13 cellular contexts compared by ENCODE assay signal in the genomic region with DNA sequence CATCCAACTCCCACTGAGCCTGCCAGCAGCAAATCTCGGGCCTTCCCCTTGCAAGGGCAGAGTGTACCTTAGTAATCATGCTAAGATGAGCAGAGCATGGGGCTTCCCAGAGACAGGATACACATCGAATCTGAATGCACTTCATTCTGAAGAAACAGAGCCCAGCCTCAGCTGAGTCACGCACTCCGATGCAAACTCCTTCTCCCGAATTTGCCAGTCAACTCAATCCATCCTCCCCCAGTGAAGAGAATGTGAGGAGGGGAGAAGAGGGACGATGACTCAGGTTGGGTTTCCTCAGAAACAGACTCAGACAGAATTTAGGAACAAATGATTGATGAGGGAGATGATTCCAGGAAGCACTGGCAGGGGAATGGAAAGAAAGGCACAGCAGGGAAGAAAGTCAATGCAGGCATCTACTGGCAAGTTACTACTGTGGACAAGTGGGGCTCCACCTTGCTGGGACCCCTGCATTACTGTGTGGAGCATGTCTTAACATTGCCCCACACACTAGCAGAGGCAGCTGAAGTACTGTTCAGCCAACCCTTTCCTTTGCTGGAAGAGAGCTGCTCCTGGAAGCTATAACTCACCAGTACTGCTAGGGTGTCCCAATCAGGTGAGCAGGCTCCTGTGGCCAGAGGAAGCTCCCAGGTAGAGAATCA.
A peak's percentile ranks its signal among the peaks of the same experiment; 100 is the strongest.
DNase-seq lines count a peak whose midpoint lies in the region; ATAC-seq and TF ChIP-seq lines count a peak whose summit lies in the region.
"Had no signal": no experiment of that assay in that cellular context is flagged by ENCODE, and none has a peak within 500 bp of the region (broad histone marks: within the 10 kb centered on the region; RNA-seq: fewer than 3 reads in every experiment).

No MANE protein-coding gene starts in this region.

- H2AFZ ChIP-seq in fibroblast of lung (ENCODE audit: low read length): no peak overlapping the region

- H3K27me3 Mint-ChIP-seq in effector memory CD8-positive, alpha-beta T cell: peaks cover 18 to 19% of the 10 kb centered on the region in 2 donors

- H4K20me1 ChIP-seq in fibroblast of lung (ENCODE audit: control insufficient read depth, extremely low read depth, insufficient read depth, low read length): no peaks in the 10 kb centered on the region

- no peak overlapping the region for H3K27ac ChIP-seq in fibroblast of lung (ENCODE audit: insufficient read depth, low read length)
- H3K27ac ChIP-seq in right lobe of liver: no peak overlapping the region
- H3K27ac ChIP-seq: adrenal gland, gastroesophageal sphincter had no signal

- H3K4me2 ChIP-seq in fibroblast of lung (ENCODE audit: extremely low read depth, insufficient read depth, low read length): no peak overlapping the region

- ATAC-seq in effector memory CD8-positive, alpha-beta T cell (replicated peaks): no peak
- ATAC-seq in right lobe of liver: no peak
- ATAC-seq: gastroesophageal sphincter, HCT116 had no signal

- TF ChIP-seq CTCF in fibroblast of lung (conservative IDR thresholded peaks at IDR 0.05 in 1 of 2, IDR thresholded peaks at IDR 0.05 in 1 of 2; ENCODE audit: low read depth in 1 of 2, low read length in 2 of 2) (no peak), right lobe of liver (IDR thresholded peaks at IDR 0.05) (no peak)

- H3K9me3 Mint-ChIP-seq in effector memory CD8-positive, alpha-beta T cell: peaks cover 0 to 6% of the 10 kb centered on the region in 2 donors

- H3K4me1 Mint-ChIP-seq in effector memory CD8-positive, alpha-beta T cell (ENCODE audit: low read depth in 2 of 2): peaks cover 0 to 8% of the 10 kb centered on the region in 2 donors
- H3K4me1 Mint-ChIP-seq: IgD-negative memory B cell had no signal

- H3K27ac Mint-ChIP-seq in effector memory CD8-positive, alpha-beta T cell: no peak overlapping the region
- H3K27ac Mint-ChIP-seq: IgD-negative memory B cell had no signal

- peaks cover 4% of the 10 kb centered on the region for H3K36me3 Mint-ChIP-seq in effector memory CD8-positive, alpha-beta T cell (ENCODE audit: insufficient read depth)

- H3K4me3 ChIP-seq in NT2/D1 (ENCODE audit: insufficient read length, low read depth): no peak overlapping the region
- H3K4me3 ChIP-seq in fibroblast of lung (replicated peaks in 1 of 4; ENCODE audit: control extremely low read depth in 1 of 4, insufficient read depth in 1 of 4, low read depth in 3 of 4, low read length in 4 of 4): no peak overlapping the region
- H3K4me3 ChIP-seq in right lobe of liver: no peak overlapping the region
- H3K4me3 ChIP-seq: adrenal gland, gastroesophageal sphincter had no signal

- no peak overlapping the region for H3K4me3 Mint-ChIP-seq in effector memory CD8-positive, alpha-beta T cell
- H3K4me3 Mint-ChIP-seq: IgD-negative memory B cell had no signal

- WGBS in right lobe of liver (ENCODE audit: insufficient coverage, low coverage, low lambda C conversion rate, missing lambda C conversion rate): 63% methylated on average over 5 of the region's 6 CpGs

- H3K9ac ChIP-seq in NT2/D1 (ENCODE audit: insufficient read length, low read depth) (no peak overlapping the region), fibroblast of lung (ENCODE audit: insufficient read depth, low read length) (no peak overlapping the region)

- intact Hi-C loops in right lobe of liver (cut with DNase I): no loop called here

- H3K27me3 ChIP-seq in NT2/D1 (ENCODE audit: insufficient read depth, insufficient read length) (no peaks in the 10 kb centered on the region), fibroblast of lung (ENCODE audit: control insufficient read depth, insufficient read depth, low read length) (no peaks in the 10 kb centered on the region), right lobe of liver (no peaks in the 10 kb centered on the region)
- H3K27me3 ChIP-seq: adrenal gland, gastroesophageal sphincter had no signal

- DNase-seq in activated T-cell treated with anti-CD3 and anti-CD28 coated beads for 48 hours (ENCODE audit: low read depth): peak; percentile 38
- no peak for DNase-seq in activated T-cell treated with anti-CD3 and anti-CD28 coated beads for 4 hours
- DNase-seq in NT2/D1 (ENCODE audit: low read depth, low spot score): peak; percentile 22
- DNase-seq in fibroblast of lung (ENCODE audit: low read depth in 2 of 2): peak; percentile 58 to 98
- DNase-seq in stimulated activated CD8-positive, alpha-beta memory T cell treated with anti-CD3 and anti-CD28 coated beads, Interleukin-4, amount 100 ng/mL, for 48 hours: peak; percentile 58
- DNase-seq in effector memory CD8-positive, alpha-beta T cell: no peak
- no peak for DNase-seq in right lobe of liver
- DNase-seq in CD1c-positive myeloid dendritic cell (ENCODE audit: extremely low spot score): no peak
- DNase-seq: adrenal gland, NCI-H524 had no signal

- H3K36me3 ChIP-seq in NT2/D1 (ENCODE audit: insufficient read depth, insufficient read length, low read length): no peaks in the 10 kb centered on the region
- H3K36me3 ChIP-seq in fibroblast of lung (ENCODE audit: control insufficient read depth, insufficient read depth, low read length): no peaks in the 10 kb centered on the region
- no peaks in the 10 kb centered on the region for H3K36me3 ChIP-seq in right lobe of liver
- H3K36me3 ChIP-seq: adrenal gland, gastroesophageal sphincter had no signal

- H3K4me1 ChIP-seq in NT2/D1 (ENCODE audit: insufficient read depth, insufficient read length): no peaks in the 10 kb centered on the region
- H3K4me1 ChIP-seq in fibroblast of lung (ENCODE audit: control insufficient read depth, extremely low read depth, insufficient read depth, low read length): no peaks in the 10 kb centered on the region
- no peaks in the 10 kb centered on the region for H3K4me1 ChIP-seq in right lobe of liver
- H3K4me1 ChIP-seq: adrenal gland, gastroesophageal sphincter had no signal

- TF ChIP-seq POLR2A in right lobe of liver (IDR thresholded peaks at IDR 0.05): no peak

- no peaks in the 10 kb centered on the region for H3K9me3 ChIP-seq in NT2/D1 (ENCODE audit: insufficient read depth, low read length)
- no peaks in the 10 kb centered on the region for H3K9me3 ChIP-seq in fibroblast of lung (ENCODE audit: control insufficient read depth, insufficient read depth, low read depth, low read length)
- H3K9me3 ChIP-seq in right lobe of liver: no peaks in the 10 kb centered on the region
- H3K9me3 ChIP-seq: adrenal gland, gastroesophageal sphincter had no signal

- no peaks in the 10 kb centered on the region for H3K79me2 ChIP-seq in fibroblast of lung (ENCODE audit: control insufficient read depth, insufficient read depth, low read length)

Comparison
In these comparisons a context has a peak if more than half of its experiments do, and no peak if none do; other contexts are left out.
1. DNase-seq: peak in activated T-cell treated with anti-CD3 and anti-CD28 coated beads for 48 hours (single experiment), NT2/D1 (single experiment), fibroblast of lung (2 of 2) and stimulated activated CD8-positive, alpha-beta memory T cell treated with anti-CD3 and anti-CD28 coated beads, Interleukin-4, amount 100 ng/mL, for 48 hours (single experiment); none in activated T-cell treated with anti-CD3 and anti-CD28 coated beads for 4 hours (single experiment), effector memory CD8-positive, alpha-beta T cell (0 of 3), right lobe of liver (0 of 3) and CD1c-positive myeloid dendritic cell (single experiment).